In genomic region chr13:110319774-110320509, GRCh38 we compare ENCODE assay signal across 10 cellular contexts. TPM values are rescaled to one million over a fixed set of nuclear protein-coding genes. Genes with fewer than 3 reads are reported as not detected.
DNase-seq lines count a peak whose midpoint lies in the region; ATAC-seq and TF ChIP-seq lines count a peak whose summit lies in the region.
"Had no signal": no experiment of that assay in that cellular context is flagged by ENCODE, and none has a peak within 500 bp of the region (broad histone marks: within the 10 kb centered on the region; RNA-seq: fewer than 3 reads in every experiment).

No MANE protein-coding gene starts in this region.

- BruUV-seq in IMR-90 (replicated peaks; lab: Mats Ljungman, UMichigan) = no TSS peak

- H3K9ac ChIP-seq in IMR-90 (ENCODE audit: low read depth, low read length) = no peak overlapping the region

- H3K4ac ChIP-seq in IMR-90 (ENCODE audit: low read depth, low read length) = peak overlapping the region; percentile 89

- H3K4me3 ChIP-seq in IMR-90 (ENCODE audit: insufficient read depth, low read depth, low read length) = no peak overlapping the region
- H3K4me3 ChIP-seq in choroid plexus epithelial cell (ENCODE audit: low read depth, low read length) = peak overlapping the region; percentile 26
- H3K4me3 ChIP-seq: dorsolateral prefrontal cortex had no signal

- no peaks in the 10 kb centered on the region for H3K27me3 Mint-ChIP-seq in nephron (ENCODE audit: low read depth)

- H3K79me1 ChIP-seq in IMR-90 (ENCODE audit: low read depth in 1 of 2, low read length in 2 of 2) = peaks cover 28 to 87% of the 10 kb centered on the region in 2 experiments

- H3K4me3 Mint-ChIP-seq in nephron = no peak overlapping the region

- no peaks in the 10 kb centered on the region for H3K9me3 ChIP-seq in IMR-90 (ENCODE audit: control insufficient read depth, insufficient read depth, low read length)

- H3K9me3 Mint-ChIP-seq in nephron = no peaks in the 10 kb centered on the region

- DNase-seq in ACHN (peak; percentile 85), IMR-90 (peak; percentile 86), choroid plexus epithelial cell (ENCODE audit: low read depth) (peak; percentile 80), GM13977 (ENCODE audit: low spot score) (no peak), NOMO-1 treated with dmso at 0.1 percent for 144 hours (lab: John Stamatoyannopoulos, UW; ENCODE audit: unreplicated experiment) (no peak), NCI-H446 (lab: John Stamatoyannopoulos, UW) (no peak)
- DNase-seq: dorsolateral prefrontal cortex, SHP77 treated with DMSO at 0.1 percent for 48 hours had no signal

- no peak overlapping the region for H2AFZ ChIP-seq in IMR-90 (replicated peaks; ENCODE audit: low read length, poor library complexity)

- peak overlapping the region; percentile 63; the same call in 1 of the 2 replicates for H2BK20ac ChIP-seq in IMR-90 (ENCODE audit: low read depth, low read length)

- H2BK120ac ChIP-seq in IMR-90 (ENCODE audit: low read depth, low read length) = peak overlapping the region; percentile 62

- CTCF ChIA-PET in IMR-90 (lab: Yijun Ruan, JAX) = no interaction called here

- H3K4me1 Mint-ChIP-seq in nephron = peaks cover 46% of the 10 kb centered on the region

- TF ChIP-seq CTCF in IMR-90 (conservative IDR thresholded peaks at IDR 0.05; ENCODE audit: low read depth, low read length) = no peak
- no peak for TF ChIP-seq CTCF in choroid plexus epithelial cell (conservative IDR thresholded peaks at IDR 0.05; ENCODE audit: low read depth, low read length)
- TF ChIP-seq CTCF in nephron (IDR thresholded peaks at IDR 0.05; ENCODE audit: unreplicated experiment in 3 of 3) = no peak
- TF ChIP-seq CTCF in GM13977 (IDR thresholded peaks at IDR 0.05; ENCODE audit: extremely low read depth, insufficient read depth, missing control alignments) = no peak

- peak overlapping the region; percentile 88 for H2BK5ac ChIP-seq in IMR-90 (ENCODE audit: low read depth, low read length, poor library complexity, severe bottlenecking)

- ATAC-seq in IMR-90 (ENCODE audit: low read depth) (peak; percentile 7), GM19035 (IDR thresholded peaks at IDR 0.05; ENCODE audit: unreplicated experiment) (no peak)

- H3K36me3 Mint-ChIP-seq in nephron (ENCODE audit: low read depth) = peaks cover 30% of the 10 kb centered on the region

- peak overlapping the region; percentile 67 for H4K91ac ChIP-seq in IMR-90 (ENCODE audit: insufficient read depth, low read depth, low read length)

- H3K56ac ChIP-seq in IMR-90 (ENCODE audit: extremely low read depth, insufficient read depth, low read length) = no peak overlapping the region; the same call in 1 of the 2 replicates

- H3K9me1 ChIP-seq in IMR-90 (ENCODE audit: insufficient read depth, low read length) = peaks cover 52% of the 10 kb centered on the region

- dilution Hi-C loops in IMR-90 (cut with HindIII; ENCODE audit: low sequenced_read_pairs, unreplicated experiment) = no loop called here

- H3K23ac ChIP-seq in IMR-90 (ENCODE audit: low read depth, low read length) = peak overlapping the region; percentile 29; the same call in 1 of the 2 replicates

- peak overlapping the region; percentile 64 for H3K27ac ChIP-seq in IMR-90 (ENCODE audit: insufficient read depth, low read length)

- no peak overlapping the region for H4K5ac ChIP-seq in IMR-90 (ENCODE audit: low read depth, low read length)

- peaks cover 32% of the 10 kb centered on the region for H3K36me3 ChIP-seq in IMR-90 (ENCODE audit: control insufficient read depth, insufficient read depth, low read length)

- 0 out of 2 replicates have a peak overlapping the region, but pooled peaks have one; percentile 2 for H3K18ac ChIP-seq in IMR-90 (ENCODE audit: low read depth, low read length)

- peak overlapping the region; percentile 64 for H3K14ac ChIP-seq in IMR-90 (replicated peaks; ENCODE audit: low read depth, low read length)

- H3K4me2 ChIP-seq in IMR-90 (ENCODE audit: low read depth, low read length) = peak overlapping the region; percentile 2; the same call in 1 of the 2 replicates

- H4K20me1 ChIP-seq in IMR-90 (ENCODE audit: insufficient read depth, low read length) = peaks cover 76% of the 10 kb centered on the region

- peak overlapping the region; percentile 45 to 74 (median 55) for H3K27ac Mint-ChIP-seq in nephron

- H2BK15ac ChIP-seq in IMR-90 (ENCODE audit: low read depth, low read length) = peak overlapping the region; percentile 6; the same call in 1 of the 3 replicates

- 71% methylated on average over 7 of the region's 19 CpGs; no CpG with 5 or more reads in 1 of the 2 experiments for WGBS in IMR-90 (ENCODE audit: extremely low coverage in 2 of 2, insufficient read length in 1 of 2), 2 experiments

- peak overlapping the region in 1 of 2 experiments; percentile 74; a peak in 3 of 4 replicates for H4K8ac ChIP-seq in IMR-90 (ENCODE audit: low read depth in 2 of 2, low read length in 2 of 2)

- 0 out of 2 replicates have a peak, but pooled peaks have one; percentile 11 for TF ChIP-seq RAD21 in IMR-90 (IDR thresholded peaks at IDR 0.05; ENCODE audit: low read length)

- TF ChIP-seq POLR2A in IMR-90 (IDR thresholded peaks at IDR 0.05; ENCODE audit: low read depth, low read length) = no peak; the same call in 1 of the 2 replicates

- in situ Hi-C loops in ACHN (cut with HindIII; ENCODE audit: low pct_ligation_motif_present, low pct_unique_long_range_greater_than_20kb, low sequenced_read_pairs) = no loop called here
- in situ Hi-C loops in IMR-90 (cut with MboI; ENCODE audit: low sequenced_read_pairs) = no loop called here
- in situ Hi-C loops in GM13977 (cut with MboI; ENCODE audit: low pct_unique_long_range_greater_than_20kb, low sequenced_read_pairs, unreplicated experiment) = no loop called here

- H3K4me1 ChIP-seq in IMR-90 (ENCODE audit: control insufficient read depth, insufficient read depth, low read length) = peaks cover 29% of the 10 kb centered on the region

- POLR2A ChIA-PET in IMR-90 (lab: Charles Lee; ENCODE audit: unreplicated experiment) = interaction anchor here (0.6 kb wide), 1 partner anchor 10 kb away, joined by 4 read pairs; no protein-coding TSS in a partner anchor

- no peaks in the 10 kb centered on the region for H3K27me3 ChIP-seq in IMR-90 (ENCODE audit: control insufficient read depth, insufficient read depth, low read length)

- peak overlapping the region; percentile 87 for H2AK5ac ChIP-seq in IMR-90 (ENCODE audit: low read depth, low read length)

- intact Hi-C loops in IMR-90 (cut with micrococcal nuclease) = no loop called here

- H2AK9ac ChIP-seq in IMR-90 (replicated peaks; ENCODE audit: low read depth, low read length, poor library complexity) = peak overlapping the region; percentile 70

TF ChIP-seq in IMR-90, 13 proteins besides CTCF, POLR2A, EP300 and RAD21:
- TF ChIP-seq MXI1 (IDR thresholded peaks at IDR 0.05; ENCODE audit: borderline replicate concordance, low read depth, low read length) (no peak), MAZ (IDR thresholded peaks at IDR 0.05; ENCODE audit: borderline replicate concordance, low read depth, low read length) (peak; percentile 10; the same call in 1 of the 2 replicates), FOS (IDR thresholded peaks at IDR 0.05; ENCODE audit: low read depth, low read length) (peak; percentile 61)

RNA-seq across cellular contexts. Expression of gene COL4A2, which starts 12.9 kb away (rescaled TPM):
- 90.7 and 97.5 TPM in 2 replicates for total RNA-seq in IMR-90 (2012; rRNA removed)
- 457 and 533 TPM in 2 replicates for polyA plus RNA-seq in IMR-90 (2012; rRNA removed)
- 220 and 733 TPM in 2 replicates for polyA plus RNA-seq in IMR-90 (2012; cell fraction: cytosol; rRNA removed)
- 553 and 1,147 TPM in 2 replicates for polyA plus RNA-seq in IMR-90 (2012; cell fraction: nucleus; rRNA removed; ENCODE audit: low replicate concordance)

RNA-seq across cellular contexts. Expression of gene COL4A1, which starts 13.0 kb away (rescaled TPM):
- total RNA-seq in IMR-90 (2012; rRNA removed) = 230 and 263 TPM in 2 replicates
- 301 and 337 TPM in 2 replicates for polyA plus RNA-seq in IMR-90 (2012; rRNA removed)
- 173 and 272 TPM in 2 replicates for polyA plus RNA-seq in IMR-90 (2012; cell fraction: cytosol; rRNA removed)
- polyA plus RNA-seq in IMR-90 (2012; cell fraction: nucleus; rRNA removed; ENCODE audit: low replicate concordance) = 217 and 287 TPM in 2 replicates

Comparison
In these comparisons a context has a peak if more than half of its experiments do, and no peak if none do; other contexts are left out.
1. DNase-seq: peak in ACHN (single experiment), IMR-90 (single experiment) and choroid plexus epithelial cell (single experiment); none in GM13977 (single experiment), NOMO-1 treated with dmso at 0.1 percent for 144 hours (single experiment) and NCI-H446 (0 of 2).